Comparison of ENCODE assay signal across 8 cellular contexts in the genomic region with DNA sequence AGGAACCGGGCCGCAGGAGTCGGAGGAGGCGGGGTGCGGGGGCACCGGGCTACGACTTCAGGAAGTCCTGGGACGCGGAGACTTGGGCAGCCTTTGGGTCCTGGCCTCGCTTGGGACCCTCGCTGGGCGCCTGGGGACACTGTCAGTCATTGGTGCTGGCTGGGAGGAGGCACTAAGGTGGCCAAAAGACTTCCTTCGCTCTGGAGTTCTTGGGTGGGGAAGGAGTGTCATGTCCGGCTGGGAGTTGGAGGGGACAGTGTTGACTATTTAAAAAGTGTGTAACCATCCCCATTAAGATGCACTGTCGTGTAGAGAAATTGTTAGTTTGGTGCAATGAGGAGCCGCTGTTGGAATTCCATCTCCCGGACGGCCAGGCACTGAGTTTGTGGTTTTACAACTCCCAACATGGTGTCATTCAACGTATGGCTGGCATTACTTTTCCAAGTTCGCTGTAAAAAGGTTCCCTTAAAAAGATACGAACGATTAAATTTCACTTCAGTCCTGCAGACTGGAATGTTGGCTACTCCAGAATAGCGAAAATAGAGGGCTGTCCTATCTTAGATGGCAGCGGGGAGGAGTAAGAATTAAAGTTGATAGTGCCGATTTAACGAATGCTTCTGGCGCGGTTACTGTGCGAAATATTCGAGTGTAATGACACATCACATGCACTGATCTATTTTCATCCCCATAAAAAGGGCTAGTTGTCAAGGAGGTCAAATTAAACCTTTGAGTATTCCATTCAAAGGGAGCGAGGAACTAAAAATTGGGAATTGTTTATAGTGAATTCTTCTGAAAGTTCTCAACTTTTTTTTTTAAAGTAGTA. TPM values are rescaled to one million over a fixed set of nuclear protein-coding genes. Genes with fewer than 3 reads are reported as not detected.
DNase-seq lines count a peak whose midpoint lies in the region; ATAC-seq and TF ChIP-seq lines count a peak whose summit lies in the region.

No MANE protein-coding gene starts in this region.

- no peaks in the 10 kb centered on the region for H3K27me3 ChIP-seq in upper lobe of left lung

- no peak for TF ChIP-seq CTCF in upper lobe of left lung (IDR thresholded peaks at IDR 0.05)

- TF ChIP-seq EP300 in upper lobe of left lung (IDR thresholded peaks at IDR 0.05) = no peak

- no peaks in the 10 kb centered on the region for H3K36me3 ChIP-seq in upper lobe of left lung

- peak overlapping the region; percentile 88 for H3K4me3 Mint-ChIP-seq in memory B cell

- ATAC-seq in memory B cell (ENCODE audit: low read depth) (no peak), upper lobe of left lung (ENCODE audit: low FRiP score in 2 of 2) (no peak)

- peak overlapping the region; percentile 76 for H3K27ac Mint-ChIP-seq in memory B cell

- no peaks in the 10 kb centered on the region for H3K27me3 Mint-ChIP-seq in memory B cell

- TF ChIP-seq POLR2A in upper lobe of left lung (IDR thresholded peaks at IDR 0.05) = no peak

- 1 to 5% methylated on average over 19 to 31 of the region's 31 CpGs for WGBS in upper lobe of left lung, 2 donors

- no peaks in the 10 kb centered on the region for H3K9me3 Mint-ChIP-seq in memory B cell

- peak overlapping the region; percentile 93 to 97 (median 94) for H3K4me3 ChIP-seq in upper lobe of left lung

- H3K4me1 ChIP-seq in upper lobe of left lung = peaks cover 26 to 56% (median 32%) of the 10 kb centered on the region in 4 donors

- H3K36me3 Mint-ChIP-seq in memory B cell = peaks cover 4% of the 10 kb centered on the region

- H3K9me3 ChIP-seq in upper lobe of left lung = no peaks in the 10 kb centered on the region

- H3K27ac ChIP-seq in cingulate gyrus (ENCODE audit: low read depth, low read length) (peak overlapping the region; percentile 76), upper lobe of left lung (peak overlapping the region; percentile 95 to 99 (median 98))

- peaks cover 34% of the 10 kb centered on the region for H3K4me1 Mint-ChIP-seq in memory B cell

- DNase-seq in stimulated activated CD4-positive, alpha-beta T cell treated with anti-CD3 and anti-CD28 coated beads, Interleukin-15, amount 100 ng/mL, for 24 hours = peak; percentile 8
- no peak for DNase-seq in stimulated activated CD4-positive, alpha-beta T cell treated with anti-CD3 and anti-CD28 coated beads, Interleukin-4, amount 100 ng/mL, for 1 hour
- DNase-seq in OCI-M1 (lab: John Stamatoyannopoulos, UW) (peak; percentile 72), memory B cell (ENCODE audit: low spot score in 2 of 2) (no peak), upper lobe of left lung (peak in 1 of 2 donors; percentile 63), NCI-H187 (lab: John Stamatoyannopoulos, UW) (no peak), NCI-H2081 treated with DMSO at 0.1 percent for 48 hours (lab: John Stamatoyannopoulos, UW) (no peak)

RNA-seq across cellular contexts. Expression of a gene that starts 0.8 kb away (rescaled TPM):
- total RNA-seq in upper lobe of left lung = 10 to 100 TPM; 27.2 to 86.2 (median 53.3) TPM

RNA-seq across cellular contexts. Expression of a gene that starts 33.3 kb away (rescaled TPM):
- total RNA-seq in upper lobe of left lung = 10 to 100 TPM in 1 of 6 donors, 1 to 10 TPM in 5; 4.8 to 18.4 (median 8.7) TPM

Comparison
In these comparisons a context has a peak if more than half of its experiments do, and no peak if none do; other contexts are left out.
1. DNase-seq: peak in stimulated activated CD4-positive, alpha-beta T cell treated with anti-CD3 and anti-CD28 coated beads, Interleukin-15, amount 100 ng/mL, for 24 hours (single experiment) and OCI-M1 (single experiment); none in stimulated activated CD4-positive, alpha-beta T cell treated with anti-CD3 and anti-CD28 coated beads, Interleukin-4, amount 100 ng/mL, for 1 hour (single experiment), memory B cell (0 of 2), NCI-H187 (0 of 2) and NCI-H2081 treated with DMSO at 0.1 percent for 48 hours (single experiment).